12 cellular contexts compared by ENCODE assay signal in genomic region chr6:31107052-31107451, GRCh38. TPM values are rescaled to one million over a fixed set of nuclear protein-coding genes. Genes with fewer than 3 reads are reported as not detected.
"Had no signal": no experiment of that assay in that cellular context is flagged by ENCODE, and none has a peak within 500 bp of the region (broad histone marks: within the 10 kb centered on the region; RNA-seq: fewer than 3 reads in every experiment).

No MANE protein-coding gene starts in this region.

- H3K9me3 Mint-ChIP-seq: HFFc6 had no signal

- ATAC-seq: HCT116, K562 had no signal

- H3K9ac ChIP-seq: GM23248 had no signal

- H3K4me1 ChIP-seq: HAP-1 had no signal

- H3K27ac ChIP-seq: GM23248, HL-60 had no signal

- H3K9me3 ChIP-seq: HAP-1 had no signal

- FAIRE-seq: K562 had no signal

- H3K36me3 ChIP-seq: HAP-1 had no signal

- DNase-seq: GM23248, GOT3, H7, HFFc6, IMR-90, KG1 had no signal

- H3K27ac Mint-ChIP-seq: HFFc6 had no signal

- H3K4me3 Mint-ChIP-seq: HFFc6 had no signal

- H3K4me3 ChIP-seq: GM23248, HAP-1, K562 had no signal

RNA-seq across cellular contexts. Expression of gene C6orf15, which starts 5.3 kb away (rescaled TPM):
- total RNA-seq: GM23248, H4, H7, HFFc6, HT1080, IMR-90, K562 had no signal
- polyA plus RNA-seq: GM23248, IMR-90, K562 had no signal

RNA-seq across cellular contexts. Expression of gene PSORS1C1, which starts 7.5 kb away (rescaled TPM):
- total RNA-seq: K562 had no signal

RNA-seq across cellular contexts. Expression of gene CDSN, which starts 13.2 kb away (rescaled TPM):
- total RNA-seq: GM23248, H4, H7, HFFc6, HT1080, IMR-90, K562 had no signal
- polyA plus RNA-seq: GM23248, IMR-90, K562 had no signal

RNA-seq across cellular contexts. Expression of gene PSORS1C2, which starts 31.8 kb away (rescaled TPM):
- total RNA-seq: GM23248, H4, HFFc6, HT1080, IMR-90, K562 had no signal
- polyA plus RNA-seq: GM23248, IMR-90, K562 had no signal
